ENCODE assay signal across 29 cellular contexts in genomic region chr4:12697970-12698369, GRCh38.
DNase-seq lines count a peak whose midpoint lies in the region; ATAC-seq and TF ChIP-seq lines count a peak whose summit lies in the region.
"Had no signal": no experiment of that assay in that cellular context is flagged by ENCODE, and none has a peak within 500 bp of the region (broad histone marks: within the 10 kb centered on the region; RNA-seq: fewer than 3 reads in every experiment).

No MANE protein-coding gene starts in this region.

- no peak overlapping the region for H3K4me3 ChIP-seq in GM12865 (ENCODE audit: low read depth, low read length)
- H3K4me3 ChIP-seq: ascending aorta, cardiac muscle cell, colonic mucosa, HAP-1, lung, ovary, skin epidermis, tibial nerve had no signal

- ATAC-seq in GM18870 (IDR thresholded peaks at IDR 0.05; ENCODE audit: unreplicated experiment), result peak; percentile 68
- peak; percentile 54 for ATAC-seq in HG02678 (IDR thresholded peaks at IDR 0.05; ENCODE audit: unreplicated experiment)
- peak; percentile 59 for ATAC-seq in HG03378 (IDR thresholded peaks at IDR 0.05; ENCODE audit: unreplicated experiment)
- ATAC-seq in GM19452 (IDR thresholded peaks at IDR 0.05; ENCODE audit: unreplicated experiment), result no peak
- ATAC-seq: effector memory CD8-positive, alpha-beta T cell had no signal

- TF ChIP-seq CTCF in GM12865 (IDR thresholded peaks at IDR 0.05; ENCODE audit: insufficient read depth, low read depth, low read length, missing control alignments), result no peak

- DNase-seq in GM12865 (ENCODE audit: low read depth), result peak; percentile 35
- no peak for DNase-seq in NCI-H524 (lab: John Stamatoyannopoulos, UW)
- DNase-seq in NCI-H82 (lab: John Stamatoyannopoulos, UW), result no peak
- no peak for DNase-seq in DMS 273 treated with DMSO at 0.1 percent for 48 hours (lab: John Stamatoyannopoulos, UW)
- DNase-seq: activated CD4-positive, alpha-beta T cell treated with anti-CD3 and anti-CD28 coated beads for 48 hours; activated CD8-positive, alpha-beta memory T cell treated with anti-CD3 and anti-CD28 coated beads for 24 hours; activated gamma-delta T cell; activated naive CD8-positive, alpha-beta T cell treated with anti-CD3 and anti-CD28 coated beads, Interleukin-2, amount 10 ng/mL, durations not matched to agents 7 days and 5 days; Calu3; colonic mucosa; effector memory CD8-positive, alpha-beta T cell; erythroblast; head of caudate nucleus; kidney glomerular epithelial cell; NCI-H1436; NCI-H510A; nephron progenitor cell; ovary; Right ventricle myocardium superior had no signal
